ENCODE assay signal across 10 cellular contexts in genomic region chr6:149217466-149217888, GRCh38.
DNase-seq lines count a peak whose midpoint lies in the region; ATAC-seq and TF ChIP-seq lines count a peak whose summit lies in the region.
"Had no signal": no experiment of that assay in that cellular context is flagged by ENCODE, and none has a peak within 500 bp of the region (broad histone marks: within the 10 kb centered on the region; RNA-seq: fewer than 3 reads in every experiment).

No MANE protein-coding gene starts in this region.

- TF ChIP-seq CTCF in omental fat pad (IDR thresholded peaks at IDR 0.05) (no peak), vagina (IDR thresholded peaks at IDR 0.05) (no peak)

- no peaks in the 10 kb centered on the region for H3K27me3 Mint-ChIP-seq in activated CD4-positive, alpha-beta T cell treated with anti-CD3 and anti-CD28 coated beads for 36 hours
- no peaks in the 10 kb centered on the region for H3K27me3 Mint-ChIP-seq in naive thymus-derived CD8-positive, alpha-beta T cell

- H3K4me3 ChIP-seq in vagina, result no peak overlapping the region

- ATAC-seq in activated CD4-positive, alpha-beta T cell treated with anti-CD3 and anti-CD28 coated beads for 36 hours, result peak; percentile 27
- ATAC-seq in HG02798 (IDR thresholded peaks at IDR 0.05; ENCODE audit: poor library complexity, unreplicated experiment) (peak; percentile 73), omental fat pad (ENCODE audit: low FRiP score) (no peak)
- ATAC-seq in naive thymus-derived CD8-positive, alpha-beta T cell, result peak; percentile 46 to 53

- no peak overlapping the region for H3K27ac Mint-ChIP-seq in activated CD4-positive, alpha-beta T cell treated with anti-CD3 and anti-CD28 coated beads for 36 hours
- peak overlapping the region in 2 of 10 donors; percentile 44 to 74 for H3K27ac Mint-ChIP-seq in naive thymus-derived CD8-positive, alpha-beta T cell

- H3K4me3 Mint-ChIP-seq in activated CD4-positive, alpha-beta T cell treated with anti-CD3 and anti-CD28 coated beads for 36 hours, result no peak overlapping the region
- H3K4me3 Mint-ChIP-seq in naive thymus-derived CD8-positive, alpha-beta T cell, result no peak overlapping the region

- H3K9me3 Mint-ChIP-seq in activated CD4-positive, alpha-beta T cell treated with anti-CD3 and anti-CD28 coated beads for 36 hours (ENCODE audit: low read depth), result peaks cover 3% of the 10 kb centered on the region
- H3K9me3 Mint-ChIP-seq in naive thymus-derived CD8-positive, alpha-beta T cell, result peaks cover 0 to 5% (median 0%) of the 10 kb centered on the region in 9 donors

- POLR2A ChIA-PET in activated CD4-positive, alpha-beta T cell treated with anti-CD3 and anti-CD28 coated beads for 36 hours (lab: Charles Lee), result interaction anchor here (0.7 kb wide), 1 partner anchor 142 kb away, joined by 3 read pairs; no protein-coding TSS in a partner anchor
- POLR2A ChIA-PET in naive thymus-derived CD8-positive, alpha-beta T cell (lab: Charles Lee), result interaction anchor here (0.6 to 1.2 kb wide), 2 partner anchors 10 to 20 kb away, joined by 3 read pairs; no protein-coding TSS in a partner anchor

- intact Hi-C loops in activated CD4-positive, alpha-beta T cell treated with anti-CD3 and anti-CD28 coated beads for 36 hours (cut with DNase I, micrococcal nuclease), result loop anchor here in 1 of 2 experiments (10.0 kb wide), 1 partner anchor 287 kb away; no protein-coding TSS in a partner anchor
- intact Hi-C loops in vagina (cut with DNase I), result no loop called here

- in situ Hi-C loops in KBM-7 (cut with MboI; ENCODE audit: low pct_unique_long_range_greater_than_20kb, low sequenced_read_pairs), result no loop called here

- CTCF ChIA-PET in activated CD4-positive, alpha-beta T cell treated with anti-CD3 and anti-CD28 coated beads for 36 hours (lab: Charles Lee), result interaction anchor here (0.7 to 1.9 kb wide), 6 partner anchors 13 to 167 kb away, joined by 3 to 8 read pairs (median 3); no protein-coding TSS in a partner anchor

- DNase-seq in activated CD4-positive, alpha-beta T cell treated with anti-CD3 and anti-CD28 coated beads for 36 hours, result no peak
- no peak for DNase-seq in activated CD4-positive, alpha-beta T cell treated with anti-CD3 and anti-CD28 coated beads for 4 hours
- peak; percentile 8 for DNase-seq in KBM-7
- DNase-seq in naive thymus-derived CD8-positive, alpha-beta T cell, result no peak
- DNase-seq in omental fat pad (ENCODE audit: low spot score), result no peak
- no peak for DNase-seq in vagina (ENCODE audit: extremely low spot score in 2 of 2)
- DNase-seq in erythroblast (lab: John Stamatoyannopoulos, UW), result no peak
- DNase-seq: NCI-H1694; stimulated activated CD4-positive, alpha-beta T cell treated with anti-CD3 and anti-CD28 coated beads, Interleukin-4, amount 100 ng/mL, for 24 hours had no signal

- H3K4me1 ChIP-seq in vagina, result no peaks in the 10 kb centered on the region

- H3K36me3 ChIP-seq in vagina, result no peaks in the 10 kb centered on the region

- H3K27me3 ChIP-seq in vagina, result no peaks in the 10 kb centered on the region

- H3K9me3 ChIP-seq in vagina, result no peaks in the 10 kb centered on the region

- H3K36me3 Mint-ChIP-seq in activated CD4-positive, alpha-beta T cell treated with anti-CD3 and anti-CD28 coated beads for 36 hours (ENCODE audit: low read depth), result no peaks in the 10 kb centered on the region
- H3K36me3 Mint-ChIP-seq in naive thymus-derived CD8-positive, alpha-beta T cell, result peaks cover 0 to 4% (median 4%) of the 10 kb centered on the region in 3 donors

- H3K27ac ChIP-seq in vagina, result no peak overlapping the region

- no peak for TF ChIP-seq POLR2A in vagina (IDR thresholded peaks at IDR 0.05)
- no peak for TF ChIP-seq POLR2A in erythroblast (IDR thresholded peaks at IDR 0.05; ENCODE audit: low read length)

- H3K4me1 Mint-ChIP-seq in activated CD4-positive, alpha-beta T cell treated with anti-CD3 and anti-CD28 coated beads for 36 hours, result peaks cover 20% of the 10 kb centered on the region
- H3K4me1 Mint-ChIP-seq in naive thymus-derived CD8-positive, alpha-beta T cell, result peaks cover 6 to 20% (median 9%) of the 10 kb centered on the region in 4 donors
